Comparison of ENCODE assay signal across 8 cellular contexts in genomic region chr19:11699931-11700794, GRCh38. TPM values are rescaled to one million over a fixed set of nuclear protein-coding genes. Genes with fewer than 3 reads are reported as not detected.
DNase-seq lines count a peak whose midpoint lies in the region; ATAC-seq, FAIRE-seq and TF ChIP-seq lines count a peak whose summit lies in the region.

No MANE protein-coding gene starts in this region.

- intact Hi-C loops in activated CD8-positive, alpha-beta T cell treated with anti-CD3 and anti-CD28 coated beads for 36 hours (cut with micrococcal nuclease): no loop called here
- intact Hi-C loops in kidney (cut with DNase I): no loop called here
- intact Hi-C loops in sciatic nerve (cut with DNase I): no loop called here

- H3K27me3 Mint-ChIP-seq in activated CD8-positive, alpha-beta T cell treated with anti-CD3 and anti-CD28 coated beads for 36 hours: peaks cover 9% of the 10 kb centered on the region

- DNase-seq in NCI-H345 (lab: John Stamatoyannopoulos, UW) (peak; percentile 12), NCI-H345 treated with DMSO at 0.1 percent for 48 hours (lab: John Stamatoyannopoulos, UW; ENCODE audit: unreplicated experiment) (no peak), M059J (ENCODE audit: low read depth) (peak; percentile 43), kidney (no peak), sciatic nerve (ENCODE audit: low spot score) (no peak), MG63 (no peak)
- DNase-seq in activated CD8-positive, alpha-beta T cell treated with anti-CD3 and anti-CD28 coated beads for 36 hours: peak; percentile 15
- no peak for DNase-seq in effector CD8-positive, alpha-beta T cell (lab: John Stamatoyannopoulos, UW)

- no peaks in the 10 kb centered on the region for H3K9me3 Mint-ChIP-seq in activated CD8-positive, alpha-beta T cell treated with anti-CD3 and anti-CD28 coated beads for 36 hours

- no peak overlapping the region for H3K27ac Mint-ChIP-seq in activated CD8-positive, alpha-beta T cell treated with anti-CD3 and anti-CD28 coated beads for 36 hours

- H3K4me1 ChIP-seq in kidney (ENCODE audit: control insufficient read depth in 1 of 2, insufficient read depth in 1 of 2, low read depth in 1 of 2, low read length in 2 of 2): peaks cover 0 to 1% of the 10 kb centered on the region in 2 donors

- H3K4me1 Mint-ChIP-seq in activated CD8-positive, alpha-beta T cell treated with anti-CD3 and anti-CD28 coated beads for 36 hours (ENCODE audit: low read depth): no peaks in the 10 kb centered on the region

- FAIRE-seq in kidney (lab: Jason Lieb, UNC): peak; percentile 88

- H3K27ac ChIP-seq in kidney (ENCODE audit: low read depth in 2 of 2, low read length in 2 of 2): no peak overlapping the region

- H3K27me3 ChIP-seq in MG63: peaks cover 3% of the 10 kb centered on the region; the same call in 1 of the 2 replicates

- no peaks in the 10 kb centered on the region for H3K36me3 ChIP-seq in kidney (ENCODE audit: control insufficient read depth in 1 of 2, insufficient read depth in 2 of 2, low read length in 2 of 2)
- no peaks in the 10 kb centered on the region for H3K36me3 ChIP-seq in MG63

- H3K4me3 Mint-ChIP-seq in activated CD8-positive, alpha-beta T cell treated with anti-CD3 and anti-CD28 coated beads for 36 hours: no peak overlapping the region

- H3K4me3 ChIP-seq in kidney (ENCODE audit: low read length in 2 of 2) (no peak overlapping the region), MG63 (no peak overlapping the region)

- H3K36me3 Mint-ChIP-seq in activated CD8-positive, alpha-beta T cell treated with anti-CD3 and anti-CD28 coated beads for 36 hours (ENCODE audit: low read depth): no peaks in the 10 kb centered on the region

- no peaks in the 10 kb centered on the region for H3K9me3 ChIP-seq in kidney (ENCODE audit: control insufficient read depth in 1 of 2, low read length in 2 of 2)
- peaks cover 6% of the 10 kb centered on the region; the same call in 1 of the 2 replicates for H3K9me3 ChIP-seq in MG63

- no peak overlapping the region for H3K9ac ChIP-seq in kidney (ENCODE audit: low read length in 2 of 2)

- no peak for ATAC-seq in activated CD8-positive, alpha-beta T cell treated with anti-CD3 and anti-CD28 coated beads for 36 hours
- no peak for ATAC-seq in sciatic nerve

- peak; percentile 82 for TF ChIP-seq CTCF in activated CD8-positive, alpha-beta T cell treated with anti-CD3 and anti-CD28 coated beads for 36 hours (IDR thresholded peaks at IDR 0.05)
- TF ChIP-seq CTCF in kidney (IDR thresholded peaks at IDR 0.05; ENCODE audit: borderline replicate concordance, extremely low read depth, insufficient read depth): peak; percentile 73

- POLR2A ChIA-PET in activated CD8-positive, alpha-beta T cell treated with anti-CD3 and anti-CD28 coated beads for 36 hours (lab: Charles Lee): no interaction called here

- CTCF ChIA-PET in activated CD8-positive, alpha-beta T cell treated with anti-CD3 and anti-CD28 coated beads for 36 hours (lab: Charles Lee): interaction anchor here (0.7 to 1.9 kb wide), 15 partner anchors 11 to 463 kb away, joined by 3 to 9 read pairs (median 4); partner anchors contain the start of genes ELOF1, ZNF136, ZNF441 and ZNF491

RNA-seq across cellular contexts. Expression of gene ZNF823, which starts 38.6 kb away (rescaled TPM):
- total RNA-seq in M059J (2014; rRNA removed; shearing (Covaris generic)): 10.1 and 17.0 TPM in 2 replicates
- 1 to 10 TPM; 3.3 to 3.9 TPM for total RNA-seq in activated CD8-positive, alpha-beta T cell treated with anti-CD3 and anti-CD28 coated beads for 36 hours
- 12.5 TPM for total RNA-seq in kidney
- polyA plus RNA-seq in kidney (ENCODE audit: insufficient read depth, low read depth, low replicate concordance): 5.6 TPM
- 9.8 TPM for total RNA-seq in sciatic nerve
- total RNA-seq in MG63 (2014; rRNA removed; shearing (Covaris generic); ENCODE audit: low replicate concordance): 10.1 and 14.8 TPM in 2 replicates

Comparison
In these comparisons a context has a peak if more than half of its experiments do, and no peak if none do; other contexts are left out.
1. DNase-seq: peak in NCI-H345 (single experiment), M059J (single experiment) and activated CD8-positive, alpha-beta T cell treated with anti-CD3 and anti-CD28 coated beads for 36 hours (single experiment); none in NCI-H345 treated with DMSO at 0.1 percent for 48 hours (single experiment), kidney (single experiment), sciatic nerve (single experiment), MG63 (single experiment) and effector CD8-positive, alpha-beta T cell (single experiment).